Comparison of ENCODE assay signal across 15 cellular contexts in the genomic region with DNA sequence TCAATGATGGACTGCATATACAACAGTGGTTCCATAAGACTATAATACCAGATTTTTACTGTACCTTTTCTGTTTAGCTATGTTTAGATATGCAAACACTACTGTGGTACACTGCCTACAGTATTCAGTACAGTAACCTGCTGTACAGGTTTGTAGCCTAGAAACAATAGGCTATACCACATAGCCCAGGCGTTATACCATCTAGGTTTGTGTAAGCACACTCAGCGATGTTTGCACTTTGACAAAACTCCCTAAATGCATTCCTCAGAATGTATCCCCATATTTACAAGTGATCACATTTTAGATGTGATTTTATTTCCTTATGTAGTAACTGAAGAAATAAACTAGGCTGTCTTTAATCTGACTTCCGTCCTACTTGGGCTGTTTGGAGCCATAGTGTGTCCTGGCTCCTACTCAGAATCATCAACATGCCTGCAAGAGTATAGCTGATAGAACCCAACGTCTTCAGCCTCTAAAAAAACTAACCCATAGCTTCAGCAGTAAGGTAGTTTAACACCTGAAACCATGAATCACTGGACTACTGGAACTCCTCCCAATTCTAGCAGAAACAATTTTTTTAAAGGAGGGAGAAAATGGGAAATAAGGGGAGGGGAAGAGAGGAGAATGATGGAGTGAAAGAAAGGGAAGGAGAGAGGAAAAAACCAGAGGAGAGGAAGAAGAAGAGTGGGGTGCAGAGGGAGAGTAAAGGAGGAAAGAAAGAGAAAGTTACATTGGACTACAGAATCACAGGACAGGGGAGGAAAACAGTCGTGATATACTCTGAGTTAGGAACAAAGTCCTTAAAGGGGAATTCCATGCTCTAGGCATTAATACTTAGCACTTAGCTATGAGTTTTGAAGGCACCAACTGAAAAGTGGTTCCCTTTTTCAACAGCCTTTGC.
A peak's percentile ranks its signal among the peaks of the same experiment; 100 is the strongest.
DNase-seq lines count a peak whose midpoint lies in the region; ATAC-seq, FAIRE-seq and TF ChIP-seq lines count a peak whose summit lies in the region.
"Had no signal": no experiment of that assay in that cellular context is flagged by ENCODE, and none has a peak within 500 bp of the region (broad histone marks: within the 10 kb centered on the region; RNA-seq: fewer than 3 reads in every experiment).

No MANE protein-coding gene starts in this region.

- no peaks in the 10 kb centered on the region for H3K9me3 Mint-ChIP-seq in stimulated activated naive B cell treated with anti-CD40 and anti-IgM and Interleukin-4, amounts not matched to agents 10 μg/mL and 1 μg/mL and 100 μg/mL, for 72 hours
- no peaks in the 10 kb centered on the region for H3K9me3 Mint-ChIP-seq in activated naive CD4-positive, alpha-beta T cell treated with anti-CD3 and anti-CD28 coated beads, Interleukin-2, amount 50 U/mL, for 72 hours
- H3K9me3 Mint-ChIP-seq: activated T-cell treated with anti-CD3 and anti-CD28 coated beads, Interleukin-2, amount 50 U/mL, for 72 hours had no signal

- no peak overlapping the region for H3K27ac ChIP-seq in RWPE2 (ENCODE audit: poor library complexity, severe bottlenecking)
- peak overlapping the region in 1 of 2 donors; percentile 2 for H3K27ac ChIP-seq in left lung

- H3K27ac Mint-ChIP-seq in stimulated activated naive B cell treated with anti-CD40 and anti-IgM and Interleukin-4, amounts not matched to agents 10 μg/mL and 1 μg/mL and 100 μg/mL, for 72 hours = peak overlapping the region; percentile 16
- H3K27ac Mint-ChIP-seq in activated naive CD4-positive, alpha-beta T cell treated with anti-CD3 and anti-CD28 coated beads, Interleukin-2, amount 50 U/mL, for 72 hours = no peak overlapping the region
- H3K27ac Mint-ChIP-seq: activated T-cell treated with anti-CD3 and anti-CD28 coated beads, Interleukin-2, amount 50 U/mL, for 72 hours had no signal

- no peaks in the 10 kb centered on the region for H3K9me3 ChIP-seq in RWPE2 (ENCODE audit: severe bottlenecking)
- H3K9me3 ChIP-seq in left lung = no peaks in the 10 kb centered on the region

- H3K4me3 Mint-ChIP-seq in stimulated activated naive B cell treated with anti-CD40 and anti-IgM and Interleukin-4, amounts not matched to agents 10 μg/mL and 1 μg/mL and 100 μg/mL, for 72 hours = peak overlapping the region in 1 of 2 donors; percentile 3
- H3K4me3 Mint-ChIP-seq: activated T-cell treated with anti-CD3 and anti-CD28 coated beads, Interleukin-2, amount 50 U/mL, for 72 hours had no signal

- H3K4me1 ChIP-seq in RWPE2 (ENCODE audit: insufficient read depth, poor library complexity, severe bottlenecking) (peaks cover 2% of the 10 kb centered on the region), left lung (peaks cover 3 to 10% of the 10 kb centered on the region in 2 donors)

- H3K27me3 ChIP-seq in RWPE2 (ENCODE audit: insufficient read depth, poor library complexity, severe bottlenecking) (no peaks in the 10 kb centered on the region), left lung (no peaks in the 10 kb centered on the region)
- H3K27me3 ChIP-seq: dorsolateral prefrontal cortex had no signal

- H3K27me3 Mint-ChIP-seq in stimulated activated naive B cell treated with anti-CD40 and anti-IgM and Interleukin-4, amounts not matched to agents 10 μg/mL and 1 μg/mL and 100 μg/mL, for 72 hours = no peaks in the 10 kb centered on the region

- TF ChIP-seq POLR2A in H54 (IDR thresholded peaks at IDR 0.05; ENCODE audit: low read depth, low read length) = no peak

- H3K36me3 ChIP-seq in RWPE2 (ENCODE audit: low read depth) (peaks cover 17% of the 10 kb centered on the region), left lung (peaks cover 0 to 13% of the 10 kb centered on the region in 2 donors)

- DNase-seq in H54 (ENCODE audit: insufficient read length, low spot score) (no peak), RWPE2 (ENCODE audit: low spot score) (no peak), left lung (no peak), amygdala (lab: John Stamatoyannopoulos, UW) (no peak)
- no peak for DNase-seq in stimulated activated naive B cell treated with anti-CD40 and anti-IgM and Interleukin-4, amounts not matched to agents 10 μg/mL and 1 μg/mL and 100 μg/mL, for 72 hours
- DNase-seq in activated naive CD4-positive, alpha-beta T cell treated with anti-CD3 and anti-CD28 coated beads, Interleukin-2, amount 50 U/mL, for 72 hours (ENCODE audit: low spot score in 2 of 2) = no peak
- DNase-seq: activated CD4-positive, alpha-beta T cell treated with anti-CD3 and anti-CD28 coated beads, Interleukin-2, amount 50 U/mL, for 1 hour; activated T-cell treated with anti-CD3 and anti-CD28 coated beads, Interleukin-2, amount 50 U/mL, for 72 hours; anterior cingulate cortex; C1 segment of cervical spinal cord; dorsolateral prefrontal cortex; NCI-H2029; SHP77; T1000 had no signal

- peaks cover 9 to 26% of the 10 kb centered on the region in 2 donors for H3K4me1 Mint-ChIP-seq in stimulated activated naive B cell treated with anti-CD40 and anti-IgM and Interleukin-4, amounts not matched to agents 10 μg/mL and 1 μg/mL and 100 μg/mL, for 72 hours

- ATAC-seq in RWPE2 (ENCODE audit: low read depth) = peak; percentile 46; the same call in 1 of the 3 replicates
- ATAC-seq in left lung = peak; percentile 69
- ATAC-seq in stimulated activated naive B cell treated with anti-CD40 and anti-IgM and Interleukin-4, amounts not matched to agents 10 μg/mL and 1 μg/mL and 100 μg/mL, for 72 hours (replicated peaks) = peak; percentile 60 to 67
- no peak for ATAC-seq in activated naive CD4-positive, alpha-beta T cell treated with anti-CD3 and anti-CD28 coated beads, Interleukin-2, amount 50 U/mL, for 72 hours
- no peak for ATAC-seq in GM18511 (IDR thresholded peaks at IDR 0.05; ENCODE audit: unreplicated experiment)
- ATAC-seq: activated T-cell treated with anti-CD3 and anti-CD28 coated beads, Interleukin-2, amount 50 U/mL, for 72 hours had no signal

- H3K36me3 Mint-ChIP-seq in stimulated activated naive B cell treated with anti-CD40 and anti-IgM and Interleukin-4, amounts not matched to agents 10 μg/mL and 1 μg/mL and 100 μg/mL, for 72 hours = peaks cover 11 to 12% of the 10 kb centered on the region in 2 donors
- H3K36me3 Mint-ChIP-seq in activated naive CD4-positive, alpha-beta T cell treated with anti-CD3 and anti-CD28 coated beads, Interleukin-2, amount 50 U/mL, for 72 hours = peaks cover 7% of the 10 kb centered on the region in 2 donors

- H3K4me3 ChIP-seq in RWPE2 (ENCODE audit: severe bottlenecking) = no peak overlapping the region
- H3K4me3 ChIP-seq in left lung = no peak overlapping the region

- intact Hi-C loops in left lung (cut with DNase I) = no loop called here

- FAIRE-seq in H54 (lab: Jason Lieb, UNC) = peak; percentile 60

- TF ChIP-seq CTCF in RWPE2 (IDR thresholded peaks at IDR 0.05; ENCODE audit: poor library complexity, severe bottlenecking) = no peak
- no peak for TF ChIP-seq CTCF in left lung (IDR thresholded peaks at IDR 0.05)

Comparison
In these comparisons a context has a peak if more than half of its experiments do, and no peak if none do; other contexts are left out.
1. ATAC-seq: peak in RWPE2 (single experiment), left lung (single experiment) and stimulated activated naive B cell treated with anti-CD40 and anti-IgM and Interleukin-4, amounts not matched to agents 10 μg/mL and 1 μg/mL and 100 μg/mL, for 72 hours (2 of 2); none in activated naive CD4-positive, alpha-beta T cell treated with anti-CD3 and anti-CD28 coated beads, Interleukin-2, amount 50 U/mL, for 72 hours (0 of 2) and GM18511 (single experiment).